Comparison of ENCODE assay signal across 12 cellular contexts in genomic region chr12:50258167-50258551, GRCh38. TPM values are rescaled to one million over a fixed set of nuclear protein-coding genes. Genes with fewer than 3 reads are reported as not detected.
DNase-seq lines count a peak whose midpoint lies in the region; ATAC-seq and TF ChIP-seq lines count a peak whose summit lies in the region.
"Had no signal": no experiment of that assay in that cellular context is flagged by ENCODE, and none has a peak within 500 bp of the region (broad histone marks: within the 10 kb centered on the region; RNA-seq: fewer than 3 reads in every experiment).

No MANE protein-coding gene starts in this region.

- H4K20me1 ChIP-seq in SK-N-SH (ENCODE audit: insufficient read depth) = no peaks in the 10 kb centered on the region

- H3K4me3 ChIP-seq in SK-N-SH (ENCODE audit: low read depth in 2 of 2, low read length in 1 of 2) (no peak overlapping the region), aorta (ENCODE audit: low read length in 2 of 2) (no peak overlapping the region)

- no peaks in the 10 kb centered on the region for H3K27me3 Mint-ChIP-seq in nephron (ENCODE audit: low read depth)

- TF ChIP-seq RAD21 in SK-N-SH (IDR thresholded peaks at IDR 0.05; ENCODE audit: low read length) = no peak

- H3K4me1 Mint-ChIP-seq in nephron = peaks cover 25% of the 10 kb centered on the region

- no peaks in the 10 kb centered on the region for H3K9me3 Mint-ChIP-seq in nephron
- H3K9me3 Mint-ChIP-seq: memory B cell; stimulated activated effector memory CD8-positive, alpha-beta T cell treated with anti-CD3 and anti-CD28 coated beads, Interleukin-12 subunit alpha, Interleukin-12 subunit beta, amount 100 ng/mL, for 72 hours had no signal

- TF ChIP-seq CTCF in SK-N-SH (IDR thresholded peaks at IDR 0.05) (no peak), foreskin keratinocyte (conservative IDR thresholded peaks at IDR 0.05) (no peak), nephron (IDR thresholded peaks at IDR 0.05; ENCODE audit: unreplicated experiment in 3 of 3) (no peak)

- peak overlapping the region; percentile 54 for H3K4me2 ChIP-seq in SK-N-SH

- H3K4me1 ChIP-seq in SK-N-SH (ENCODE audit: control insufficient read depth in 1 of 2, insufficient read depth in 2 of 2, low read depth in 1 of 2, low read length in 1 of 2) (peaks cover 0 to 27% of the 10 kb centered on the region in 2 experiments; a peak in 2 of 4 replicates), foreskin keratinocyte (peaks cover 48% of the 10 kb centered on the region), aorta (ENCODE audit: control insufficient read depth in 1 of 2, insufficient read depth in 2 of 2, low read length in 2 of 2) (peaks cover 0 to 4% of the 10 kb centered on the region in 2 donors)

- H3K36me3 ChIP-seq in SK-N-SH (replicated peaks in 1 of 2; ENCODE audit: control insufficient read depth in 1 of 2, insufficient read depth in 2 of 2, low read length in 1 of 2) (peaks cover 0 to 3% of the 10 kb centered on the region in 2 experiments), aorta (ENCODE audit: control insufficient read depth in 1 of 2, insufficient read depth in 2 of 2, low read length in 1 of 2) (no peaks in the 10 kb centered on the region)

- 0 out of 2 replicates have a peak overlapping the region, but pooled peaks have one; percentile 26 for H2AFZ ChIP-seq in SK-N-SH (ENCODE audit: low read depth)

- POLR2A ChIA-PET in SK-N-SH (lab: Yijun Ruan, JAX) = no interaction called here

- WGBS in SK-N-SH (ENCODE audit: low lambda C conversion rate) = 85% methylated on average over 5 of the region's 5 CpGs
- 38 to 39% methylated on average over 5 of the region's 5 CpGs for WGBS in aorta, 2 donors

- intact Hi-C loops in aorta (cut with DNase I) = no loop called here

- no peaks in the 10 kb centered on the region for H3K79me2 ChIP-seq in SK-N-SH (ENCODE audit: insufficient read depth)

- H3K9me3 ChIP-seq in SK-N-SH (no peaks in the 10 kb centered on the region), aorta (ENCODE audit: control insufficient read depth, low read length) (no peaks in the 10 kb centered on the region)

- no peaks in the 10 kb centered on the region for H3K36me3 Mint-ChIP-seq in nephron (ENCODE audit: low read depth)
- H3K36me3 Mint-ChIP-seq: memory B cell; stimulated activated effector memory CD8-positive, alpha-beta T cell treated with anti-CD3 and anti-CD28 coated beads, Interleukin-12 subunit alpha, Interleukin-12 subunit beta, amount 100 ng/mL, for 72 hours had no signal

- CTCF ChIA-PET in SK-N-SH (lab: Yijun Ruan, JAX) = no interaction called here

- no peaks in the 10 kb centered on the region for H3K9me2 ChIP-seq in SK-N-SH

- H3K27me3 ChIP-seq in SK-N-SH (ENCODE audit: insufficient read depth) (no peaks in the 10 kb centered on the region), foreskin keratinocyte (no peaks in the 10 kb centered on the region), aorta (ENCODE audit: control insufficient read depth in 1 of 2, insufficient read depth in 2 of 2, low read length in 1 of 2) (no peaks in the 10 kb centered on the region)

- TF ChIP-seq EP300 in SK-N-SH (IDR thresholded peaks at IDR 0.05; ENCODE audit: borderline replicate concordance in 1 of 2, low read depth in 1 of 2, low read length in 1 of 2) = no peak

- H3K4me3 Mint-ChIP-seq in nephron = no peak overlapping the region
- H3K4me3 Mint-ChIP-seq: memory B cell; stimulated activated effector memory CD8-positive, alpha-beta T cell treated with anti-CD3 and anti-CD28 coated beads, Interleukin-12 subunit alpha, Interleukin-12 subunit beta, amount 100 ng/mL, for 72 hours had no signal

- H3K27ac ChIP-seq in SK-N-SH (ENCODE audit: low read depth in 2 of 2, low read length in 1 of 2) (peak overlapping the region in 1 of 2 experiments; percentile 51; a peak in 2 of 4 replicates), foreskin keratinocyte (peak overlapping the region; percentile 21), aorta (ENCODE audit: low read depth in 1 of 2, low read length in 2 of 2) (peak overlapping the region in 1 of 2 donors; percentile 48)

- H3F3A ChIP-seq in SK-N-SH (replicated peaks; ENCODE audit: insufficient read depth) = peaks cover 20% of the 10 kb centered on the region

- ATAC-seq in SK-N-SH treated with all-trans-retinoic acid at 6 μM for 48 hours (no peak; the same call in 2 of the 3 replicates), foreskin keratinocyte (no peak), aorta (ENCODE audit: low FRiP score) (peak; percentile 48), HG02938 (IDR thresholded peaks at IDR 0.05; ENCODE audit: unreplicated experiment) (no peak)
- ATAC-seq: stimulated activated effector memory CD8-positive, alpha-beta T cell treated with anti-CD3 and anti-CD28 coated beads, Interleukin-12 subunit alpha, Interleukin-12 subunit beta, amount 100 ng/mL, for 72 hours had no signal

- peak overlapping the region; percentile 12 to 36 (median 19) for H3K27ac Mint-ChIP-seq in nephron
- H3K27ac Mint-ChIP-seq: memory B cell; stimulated activated effector memory CD8-positive, alpha-beta T cell treated with anti-CD3 and anti-CD28 coated beads, Interleukin-12 subunit alpha, Interleukin-12 subunit beta, amount 100 ng/mL, for 72 hours had no signal

- H3K9ac ChIP-seq in SK-N-SH = no peak overlapping the region

- DNase-seq in SK-N-SH (no peak), foreskin keratinocyte (no peak), aorta (no peak), NCI-H345 (lab: John Stamatoyannopoulos, UW) (no peak)
- DNase-seq in stimulated activated naive CD4-positive, alpha-beta T cell (lab: John Stamatoyannopoulos, UW) = no peak
- DNase-seq: Karpas-422, NCI-H526 treated with DMSO at 0.1 percent for 48 hours had no signal

TF ChIP-seq in SK-N-SH, 30 proteins besides CTCF, POLR2A, EP300 and RAD21 (continues in another document):
- TF ChIP-seq, protein P1, sequence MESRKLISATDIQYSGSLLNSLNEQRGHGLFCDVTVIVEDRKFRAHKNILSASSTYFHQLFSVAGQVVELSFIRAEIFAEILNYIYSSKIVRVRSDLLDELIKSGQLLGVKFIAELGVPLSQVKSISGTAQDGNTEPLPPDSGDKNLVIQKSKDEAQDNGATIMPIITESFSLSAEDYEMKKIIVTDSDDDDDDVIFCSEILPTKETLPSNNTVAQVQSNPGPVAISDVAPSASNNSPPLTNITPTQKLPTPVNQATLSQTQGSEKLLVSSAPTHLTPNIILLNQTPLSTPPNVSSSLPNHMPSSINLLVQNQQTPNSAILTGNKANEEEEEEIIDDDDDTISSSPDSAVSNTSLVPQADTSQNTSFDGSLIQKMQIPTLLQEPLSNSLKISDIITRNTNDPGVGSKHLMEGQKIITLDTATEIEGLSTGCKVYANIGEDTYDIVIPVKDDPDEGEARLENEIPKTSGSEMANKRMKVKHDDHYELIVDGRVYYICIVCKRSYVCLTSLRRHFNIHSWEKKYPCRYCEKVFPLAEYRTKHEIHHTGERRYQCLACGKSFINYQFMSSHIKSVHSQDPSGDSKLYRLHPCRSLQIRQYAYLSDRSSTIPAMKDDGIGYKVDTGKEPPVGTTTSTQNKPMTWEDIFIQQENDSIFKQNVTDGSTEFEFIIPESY (IDR thresholded peaks at IDR 0.05; ENCODE audit: borderline replicate concordance, low read depth) = no peak
- no peak for TF ChIP-seq FOXJ3 (CRISPR knock-in tag; IDR thresholded peaks at IDR 0.05)
- no peak for TF ChIP-seq GATA2 (CRISPR knock-in tag; IDR thresholded peaks at IDR 0.05)
- TF ChIP-seq YY1 (IDR thresholded peaks at IDR 0.05; ENCODE audit: low read depth) = no peak
- TF ChIP-seq SIN3A (IDR thresholded peaks at IDR 0.05; ENCODE audit: borderline replicate concordance, low read depth, low read length) = no peak

TF ChIP-seq in SK-N-SH treated with all-trans-retinoic acid at 6 μM for 48 hours, 23 proteins besides CTCF, POLR2A, EP300 and RAD21:
- no peak for TF ChIP-seq TOX (CRISPR knock-in tag; IDR thresholded peaks at IDR 0.05; ENCODE audit: borderline replicate concordance)
TF ChIP-seq in SK-N-SH treated with all-trans-retinoic acid at 6 μM for 48 hours: peak in this region for 0.

RNA-seq across cellular contexts. Expression of gene LIMA1, which starts 25.2 kb away (rescaled TPM):
- 96.6 and 148 TPM in 2 replicates for polyA plus RNA-seq in SK-N-SH (2012; rRNA removed)
- polyA plus RNA-seq in SK-N-SH (2012; cell fraction: cytosol; rRNA removed) = 115 and 130 TPM in 2 replicates
- polyA plus RNA-seq in SK-N-SH (2012; cell fraction: nucleus; rRNA removed) = 210 and 318 TPM in 2 replicates
- 512 and 582 TPM in 2 replicates for total RNA-seq in foreskin keratinocyte
- polyA plus RNA-seq in foreskin keratinocyte = 244 and 245 TPM in 2 replicates
- 100 to 1,000 TPM; 131 to 177 TPM for total RNA-seq in aorta
- polyA plus RNA-seq in aorta = 100 to 1,000 TPM in 1 of 2 donors, 10 to 100 TPM in 1; 35.9 to 148 TPM
